Comparison of ENCODE assay signal across 8 cellular contexts in genomic region chr17:78144736-78145641, GRCh38. TPM values are rescaled to one million over a fixed set of nuclear protein-coding genes. Genes with fewer than 3 reads are reported as not detected.
DNase-seq lines count a peak whose midpoint lies in the region; ATAC-seq and TF ChIP-seq lines count a peak whose summit lies in the region.
"Had no signal": no experiment of that assay in that cellular context is flagged by ENCODE, and none has a peak within 500 bp of the region (broad histone marks: within the 10 kb centered on the region; RNA-seq: fewer than 3 reads in every experiment).

No MANE protein-coding gene starts in this region.

- peaks cover 42% of the 10 kb centered on the region for H3K4me1 ChIP-seq in left ventricle myocardium inferior

- ATAC-seq in HG02610 (IDR thresholded peaks at IDR 0.05; ENCODE audit: unreplicated experiment) = no peak

- intact Hi-C loops in left ventricle myocardium inferior (cut with micrococcal nuclease) = no loop called here

- no peak for TF ChIP-seq CTCF in RWPE1 (conservative IDR thresholded peaks at IDR 0.05; ENCODE audit: low read depth)
- no peak for TF ChIP-seq CTCF in left ventricle myocardium inferior (IDR thresholded peaks at IDR 0.05; ENCODE audit: borderline replicate concordance)

- no peaks in the 10 kb centered on the region for H3K36me3 ChIP-seq in left ventricle myocardium inferior

- CTCF ChIA-PET in RWPE1 (lab: Yijun Ruan, JAX) = interaction anchor here (0.6 to 1.6 kb wide), 4 partner anchors 10 to 60 kb away, joined by 3 to 7 read pairs (median 4); no protein-coding TSS in a partner anchor

- H3K27me3 ChIP-seq in left ventricle myocardium inferior (ENCODE audit: low read depth) = no peaks in the 10 kb centered on the region

- no peaks in the 10 kb centered on the region for H3K9me3 ChIP-seq in left ventricle myocardium inferior (replicated peaks)

- no peak for DNase-seq in RWPE1 (ENCODE audit: low spot score)
- DNase-seq in left ventricle myocardium inferior = no peak
- DNase-seq in superior temporal gyrus (ENCODE audit: extremely low spot score) = peak; percentile 29
- DNase-seq in NCI-H748 (lab: John Stamatoyannopoulos, UW; ENCODE audit: unreplicated experiment) = no peak
- no peak for DNase-seq in activated naive CD4-positive, alpha-beta T cell treated with anti-CD3 and anti-CD28 coated beads, Interleukin-2, amount 50 U/mL, for 16 hours
- DNase-seq: NCI-H1092 had no signal

- peak overlapping the region; percentile 26 for H3K4me3 ChIP-seq in left ventricle myocardium inferior

- POLR2A ChIA-PET in RWPE1 (lab: Yijun Ruan, JAX; ENCODE audit: low non-redundant PET) = no interaction called here

- H3K27ac ChIP-seq in RWPE1 (peak overlapping the region; percentile 92), left ventricle myocardium inferior (replicated peaks) (peak overlapping the region; percentile 90)

RNA-seq across cellular contexts. Expression of gene C17orf99, which starts 1.2 kb away (rescaled TPM):
- total RNA-seq in left ventricle myocardium inferior = not detected
- total RNA-seq: activated CD8-positive, alpha-beta memory T cell treated with anti-CD3 and anti-CD28 coated beads for 36 hours had no signal

RNA-seq across cellular contexts. Expression of gene TMC8, which starts 14.4 kb away (rescaled TPM):
- total RNA-seq in left ventricle myocardium inferior = 1.3 TPM

RNA-seq across cellular contexts. Expression of gene TMC6, which starts 16.4 kb away (rescaled TPM):
- 39.5 TPM for total RNA-seq in left ventricle myocardium inferior

RNA-seq across cellular contexts. Expression of gene SYNGR2, which starts 23.4 kb away (rescaled TPM):
- total RNA-seq in left ventricle myocardium inferior = 86.9 TPM

RNA-seq across cellular contexts. Expression of gene TK1, which starts 41.9 kb away (rescaled TPM):
- 1.8 TPM for total RNA-seq in left ventricle myocardium inferior
